12 cellular contexts compared by ENCODE assay signal in the genomic region with DNA sequence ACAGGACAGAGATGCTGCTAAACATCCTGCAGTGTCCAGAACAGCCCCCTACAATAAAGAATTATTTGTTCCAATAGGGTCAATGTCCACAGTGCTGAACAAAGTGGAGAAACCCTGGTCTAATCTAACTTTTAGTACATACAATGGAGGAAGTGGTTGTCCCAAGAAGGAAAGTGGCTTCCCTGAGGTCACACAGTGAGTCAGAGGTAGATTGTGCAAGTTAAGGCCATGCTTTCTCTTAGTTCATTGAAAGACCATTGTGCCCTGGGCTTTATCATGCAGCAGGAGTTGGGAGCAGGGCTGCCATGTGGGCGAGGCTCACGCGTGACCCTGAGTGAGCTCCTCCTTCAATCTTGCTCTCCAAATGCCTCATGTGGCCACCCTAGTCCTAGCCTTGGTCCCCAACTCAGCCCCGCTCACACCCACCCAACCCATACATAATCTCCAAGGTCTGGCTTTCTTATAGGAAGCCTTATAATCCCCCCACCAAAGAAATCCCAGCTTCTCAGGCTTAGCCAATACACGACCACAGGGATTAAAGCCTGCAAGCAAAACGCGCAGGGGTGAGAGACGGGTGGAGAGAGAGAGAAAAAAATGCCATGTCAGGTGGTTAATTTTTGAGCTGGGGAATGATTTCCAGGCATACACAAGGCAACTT. TPM values are rescaled to one million over a fixed set of nuclear protein-coding genes. Genes with fewer than 3 reads are reported as not detected.
DNase-seq lines count a peak whose midpoint lies in the region; ATAC-seq, FAIRE-seq and TF ChIP-seq lines count a peak whose summit lies in the region.
"Had no signal": no experiment of that assay in that cellular context is flagged by ENCODE, and none has a peak within 500 bp of the region (broad histone marks: within the 10 kb centered on the region; RNA-seq: fewer than 3 reads in every experiment).

No MANE protein-coding gene starts in this region.

- ATAC-seq in PC-3 (no peak), HG03135 (IDR thresholded peaks at IDR 0.05; ENCODE audit: unreplicated experiment) (no peak)
- ATAC-seq in naive thymus-derived CD4-positive, alpha-beta T cell = peak; percentile 92

- H3K36me3 ChIP-seq in GM23248 (ENCODE audit: low read depth) = no peaks in the 10 kb centered on the region
- H3K36me3 ChIP-seq in PC-3 (ENCODE audit: low read depth, low read length) = no peaks in the 10 kb centered on the region
- H3K36me3 ChIP-seq in H1 (ENCODE audit: control insufficient read depth in 2 of 4, insufficient read depth in 4 of 4, low read length in 3 of 4) = no peaks in the 10 kb centered on the region
- no peaks in the 10 kb centered on the region for H3K36me3 ChIP-seq in naive thymus-derived CD4-positive, alpha-beta T cell (ENCODE audit: control insufficient read depth in 2 of 3, insufficient read depth in 3 of 3, low read length in 3 of 3)
- H3K36me3 ChIP-seq: BLaER1, left ventricle myocardium inferior had no signal

- no peak for TF ChIP-seq RAD21 in H1 (IDR thresholded peaks at IDR 0.05 in 1 of 2, conservative IDR thresholded peaks at IDR 0.05 in 1 of 2; ENCODE audit: low read depth in 2 of 2, low read length in 2 of 2)

- in situ Hi-C loops in GM23248 (cut with MboI) = no loop called here

- peaks cover 0 to 37% (median 13%) of the 10 kb centered on the region in 11 donors for H3K9me3 Mint-ChIP-seq in naive thymus-derived CD4-positive, alpha-beta T cell

- no peak overlapping the region for H4K5ac ChIP-seq in H1 (ENCODE audit: insufficient read length, low read depth, low read length)

- peaks cover 0 to 5% (median 0%) of the 10 kb centered on the region in 5 donors for H3K36me3 Mint-ChIP-seq in naive thymus-derived CD4-positive, alpha-beta T cell

- H4K91ac ChIP-seq in H1 (replicated peaks; ENCODE audit: insufficient read length, low read length) = no peak overlapping the region

- peaks cover 29 to 46% (median 42%) of the 10 kb centered on the region in 5 donors for H3K27me3 Mint-ChIP-seq in naive thymus-derived CD4-positive, alpha-beta T cell

- H3K9ac ChIP-seq in GM23248 = no peak overlapping the region
- H3K9ac ChIP-seq in PC-3 (ENCODE audit: low read length) = no peak overlapping the region
- no peak overlapping the region for H3K9ac ChIP-seq in H1 (replicated peaks in 1 of 4; ENCODE audit: extremely low read depth in 1 of 4, low read depth in 3 of 4, low read length in 3 of 4)
- H3K9ac ChIP-seq: BLaER1 had no signal

- H3K79me2 ChIP-seq in GM23248 (ENCODE audit: insufficient read depth) (no peaks in the 10 kb centered on the region), PC-3 (ENCODE audit: low read length) (no peaks in the 10 kb centered on the region), H1 (ENCODE audit: control insufficient read depth in 1 of 2, insufficient read depth in 2 of 2, low read length in 2 of 2) (no peaks in the 10 kb centered on the region)

- H3K4me1 ChIP-seq in GM23248 (ENCODE audit: insufficient read depth) (no peaks in the 10 kb centered on the region), PC-3 (ENCODE audit: insufficient read depth, low read length) (no peaks in the 10 kb centered on the region), H1 (replicated peaks in 1 of 4; ENCODE audit: control insufficient read depth in 3 of 4, insufficient read depth in 4 of 4, low read length in 3 of 4) (peaks cover 2 to 11% (median 7%) of the 10 kb centered on the region in 4 experiments; a peak in 6 of 7 replicates)
- no peaks in the 10 kb centered on the region for H3K4me1 ChIP-seq in naive thymus-derived CD4-positive, alpha-beta T cell (ENCODE audit: control insufficient read depth in 2 of 2, insufficient read depth in 2 of 2, low read length in 2 of 2)
- H3K4me1 ChIP-seq: BLaER1, left ventricle myocardium inferior had no signal

- peaks cover 0 to 6% (median 0%) of the 10 kb centered on the region in 7 donors for H3K4me1 Mint-ChIP-seq in naive thymus-derived CD4-positive, alpha-beta T cell

- CTCF ChIA-PET in PC-3 (lab: Charles Lee) (no interaction called here), H1 (lab: Charles Lee; ENCODE audit: partially characterized antibody) (interaction anchor here (0.6 to 2.4 kb wide), 10 partner anchors 9 to 287 kb away, joined by 3 to 8 read pairs (median 3); no protein-coding TSS in a partner anchor)
- CTCF ChIA-PET in naive thymus-derived CD4-positive, alpha-beta T cell (lab: Charles Lee) = no interaction called here

- TF ChIP-seq CTCF in PC-3 (conservative IDR thresholded peaks at IDR 0.05; ENCODE audit: low read depth, low read length) (no peak), H1 (IDR thresholded peaks at IDR 0.05; ENCODE audit: control extremely low read depth in 1 of 3, insufficient read depth in 1 of 3, low read depth in 1 of 3, low read length in 3 of 3) (no peak)

- H3K18ac ChIP-seq in H1 (ENCODE audit: extremely low read depth, low read length) = 0 out of 2 replicates have a peak overlapping the region, but pooled peaks have one; percentile 56

- peak; percentile 30 for DNase-seq in GM23248
- DNase-seq in PC-3 = peak; percentile 53
- no peak for DNase-seq in H1 (ENCODE audit: low read depth in 1 of 2, low spot score in 2 of 2)
- no peak for DNase-seq in naive thymus-derived CD4-positive, alpha-beta T cell
- DNase-seq in activated CD4-positive, CD25-positive, alpha-beta regulatory T cell (lab: John Stamatoyannopoulos, UW) = no peak
- no peak for DNase-seq in putamen (ENCODE audit: low spot score)
- no peak for DNase-seq in HK-2 (ENCODE audit: unreplicated experiment)
- DNase-seq: activated CD4-positive, alpha-beta T cell treated with anti-CD3 and anti-CD28 coated beads, Interleukin-2, amount 10 ng/mL, durations not matched to agents 7 days and 5 days; left ventricle myocardium inferior; right cardiac atrium had no signal

- no peak overlapping the region for H2BK5ac ChIP-seq in H1 (ENCODE audit: low read depth, low read length)

- BruUV-seq in PC-3 (replicated peaks; lab: Mats Ljungman, UMichigan) = no TSS peak

- no peak overlapping the region for H2BK15ac ChIP-seq in H1 (ENCODE audit: low read length)

- H4K20me1 ChIP-seq in GM23248 (ENCODE audit: insufficient read depth) (no peaks in the 10 kb centered on the region), PC-3 (ENCODE audit: low read length) (no peaks in the 10 kb centered on the region), H1 (replicated peaks in 1 of 2; ENCODE audit: control insufficient read depth in 1 of 2, insufficient read depth in 2 of 2, low read length in 2 of 2) (no peaks in the 10 kb centered on the region)
- H4K20me1 ChIP-seq: BLaER1 had no signal

- H3K4me2 ChIP-seq in GM23248 (ENCODE audit: unreplicated experiment) (no peak overlapping the region), PC-3 (ENCODE audit: low read length) (no peak overlapping the region), H1 (ENCODE audit: insufficient read depth in 1 of 2, low read depth in 2 of 2, low read length in 2 of 2) (no peak overlapping the region)
- H3K4me2 ChIP-seq: BLaER1 had no signal

- H3K4ac ChIP-seq in H1 (replicated peaks; ENCODE audit: insufficient read length, low read depth, low read length) = no peak overlapping the region

- no peak overlapping the region for H3K4me3 ChIP-seq in GM23248
- no peak overlapping the region for H3K4me3 ChIP-seq in PC-3 (ENCODE audit: low read length)
- no peak overlapping the region for H3K4me3 ChIP-seq in H1 (ENCODE audit: extremely low read depth in 1 of 4, insufficient read depth in 2 of 4, low read depth in 3 of 4, low read length in 4 of 4)
- no peak overlapping the region for H3K4me3 ChIP-seq in naive thymus-derived CD4-positive, alpha-beta T cell (ENCODE audit: low read length)
- H3K4me3 ChIP-seq: BLaER1, left ventricle myocardium inferior had no signal

- TF ChIP-seq EP300 in H1 (IDR thresholded peaks at IDR 0.05; ENCODE audit: borderline replicate concordance in 1 of 2, low read depth in 2 of 2, low read length in 2 of 2) = no peak

- no peak for FAIRE-seq in H1 (lab: Jason Lieb, UNC)

- POLR2A ChIA-PET in PC-3 (lab: Charles Lee; ENCODE audit: unreplicated experiment) = no interaction called here
- POLR2A ChIA-PET in H1 (lab: Charles Lee; ENCODE audit: partially characterized antibody) = interaction anchor here (1.3 to 2.5 kb wide), 3 partner anchors 9 to 52 kb away, joined by 4 to 7 read pairs (median 7); no protein-coding TSS in a partner anchor
- POLR2A ChIA-PET in naive thymus-derived CD4-positive, alpha-beta T cell (lab: Charles Lee) = no interaction called here

- H3K27ac ChIP-seq in GM23248 = no peak overlapping the region
- no peak overlapping the region for H3K27ac ChIP-seq in PC-3 (ENCODE audit: low read length)
- H3K27ac ChIP-seq in H1 (ENCODE audit: low read depth, low read length) = no peak overlapping the region
- H3K27ac ChIP-seq in naive thymus-derived CD4-positive, alpha-beta T cell (ENCODE audit: low read depth, low read length) = no peak overlapping the region
- H3K27ac ChIP-seq: BLaER1, left ventricle myocardium inferior had no signal

- H2BK20ac ChIP-seq in H1 (ENCODE audit: low read length) = no peak overlapping the region

- no peak overlapping the region for H4K8ac ChIP-seq in H1 (ENCODE audit: extremely low read depth, insufficient read depth, low read length)

- H2BK12ac ChIP-seq in H1 (ENCODE audit: low read depth, low read length) = no peak overlapping the region; the same call in 1 of the 2 replicates

- H3K23me2 ChIP-seq in H1 (ENCODE audit: low read depth, low read length) = no peaks in the 10 kb centered on the region

- no peak overlapping the region for H2AK5ac ChIP-seq in H1 (ENCODE audit: low read depth, low read length)

- H3K9me2 ChIP-seq in GM23248 (ENCODE audit: insufficient read depth) (no peaks in the 10 kb centered on the region), PC-3 (replicated peaks; ENCODE audit: low read length) (no peaks in the 10 kb centered on the region)

- no peak overlapping the region for H2BK120ac ChIP-seq in H1 (replicated peaks; ENCODE audit: low read depth, low read length)

- H3K9me3 ChIP-seq in GM23248 (ENCODE audit: low read depth) (no peaks in the 10 kb centered on the region), PC-3 (ENCODE audit: low read length) (no peaks in the 10 kb centered on the region), H1 (ENCODE audit: insufficient read depth in 2 of 2, low read depth in 1 of 2, low read length in 1 of 2) (no peaks in the 10 kb centered on the region)
- no peaks in the 10 kb centered on the region for H3K9me3 ChIP-seq in naive thymus-derived CD4-positive, alpha-beta T cell (ENCODE audit: control insufficient read depth in 2 of 3, low read length in 3 of 3)
- H3K9me3 ChIP-seq: BLaER1 had no signal

- no peaks in the 10 kb centered on the region for H3K79me1 ChIP-seq in H1 (ENCODE audit: low read depth, low read length)

- no peak overlapping the region for H3K27ac Mint-ChIP-seq in naive thymus-derived CD4-positive, alpha-beta T cell
- H3K27ac Mint-ChIP-seq: activated CD4-positive, alpha-beta T cell treated with anti-CD3 and anti-CD28 coated beads, Interleukin-2, amount 10 ng/mL, durations not matched to agents 7 days and 5 days had no signal

- H3K56ac ChIP-seq in H1 (replicated peaks; ENCODE audit: insufficient read length, low read depth, low read length) = no peak overlapping the region

- no peak overlapping the region for H3K23ac ChIP-seq in H1 (ENCODE audit: insufficient read length)

- H3K27me3 ChIP-seq in GM23248 (replicated peaks; ENCODE audit: insufficient read depth) (no peaks in the 10 kb centered on the region), PC-3 (ENCODE audit: low read length) (peaks cover 3% of the 10 kb centered on the region; the same call in 1 of the 2 replicates), H1 (replicated peaks in 1 of 4; ENCODE audit: control insufficient read depth in 3 of 4, extremely low read depth in 1 of 4, insufficient read depth in 3 of 4, low read length in 3 of 4) (no peaks in the 10 kb centered on the region)
- H3K27me3 ChIP-seq in naive thymus-derived CD4-positive, alpha-beta T cell (ENCODE audit: control insufficient read depth in 2 of 2, insufficient read depth in 2 of 2, low read length in 2 of 2) = no peaks in the 10 kb centered on the region
- H3K27me3 ChIP-seq: BLaER1 had no signal

- 79 to 83% methylated on average over 8 of the region's 8 CpGs for WGBS in GM23248 (ENCODE audit: low coverage in 1 of 2, low lambda C conversion rate in 2 of 2, missing lambda C conversion rate in 2 of 2), 2 experiments
- WGBS in H1 (ENCODE audit: extremely low coverage in 1 of 2, insufficient coverage in 1 of 2, insufficient read length in 1 of 2, insufficient replicate concordance in 2 of 2, low coverage in 1 of 2, low lambda C conversion rate in 2 of 2, missing lambda C conversion rate in 1 of 2), 2 experiments = 79% methylated on average over 8 of the region's 8 CpGs; no CpG with 5 or more reads in 1 of the 2 experiments

- H3K4me3 Mint-ChIP-seq in naive thymus-derived CD4-positive, alpha-beta T cell = no peak overlapping the region
- H3K4me3 Mint-ChIP-seq: activated CD4-positive, alpha-beta T cell treated with anti-CD3 and anti-CD28 coated beads, Interleukin-2, amount 10 ng/mL, durations not matched to agents 7 days and 5 days had no signal

- no peak overlapping the region for H3K14ac ChIP-seq in H1 (ENCODE audit: insufficient read length)

- TF ChIP-seq POLR2A in H1 (IDR thresholded peaks at IDR 0.05; ENCODE audit: control extremely low read depth in 1 of 2, low read depth in 2 of 2, low read length in 2 of 2) = no peak

- intact Hi-C loops in PC-3 (cut with micrococcal nuclease) = no loop called here
- intact Hi-C loops in naive thymus-derived CD4-positive, alpha-beta T cell (cut with micrococcal nuclease) = no loop called here

- H2AFZ ChIP-seq in GM23248 = no peak overlapping the region
- no peak overlapping the region for H2AFZ ChIP-seq in PC-3 (ENCODE audit: low read length)
- H2AFZ ChIP-seq in H1 (ENCODE audit: low read length) = no peak overlapping the region

- no peaks in the 10 kb centered on the region for H3F3A ChIP-seq in GM23248 (ENCODE audit: insufficient read depth)
- H3F3A ChIP-seq in PC-3 (ENCODE audit: low read length, unreplicated experiment) = no peaks in the 10 kb centered on the region

RNA-seq across cellular contexts. Expression of a gene that starts 19.9 kb away (rescaled TPM):
- total RNA-seq in GM23248 (2014; rRNA removed; shearing (Covaris generic)) = 0.89 and 2.4 TPM in 2 replicates
- 2.3 and 4.6 TPM in 2 replicates for polyA plus RNA-seq in GM23248 (2016; fragmentation: Nextera tagmentation; extraction: Ambion mirVana)
- not detected in 2 replicates for total RNA-seq in PC-3 (2014; rRNA removed)
- total RNA-seq in H1 (2021; fragmentation: NEBNext Ultra II Directional; extraction: Animal tissue kit (Norgen Biotek cat#: 25700)) = 9.4 and 9.8 TPM in 2 replicates
- 12.6 and 15.4 TPM in 2 replicates for polyA plus RNA-seq in H1 (2011; rRNA removed)
- polyA plus RNA-seq in H1 (2011; cell fraction: cytosol; rRNA removed) = 11.3 TPM
- polyA plus RNA-seq in H1 (2011; cell fraction: nucleus; rRNA removed) = 21.6 TPM
- polyA plus RNA-seq in H1 (2012, experiment 1 of 2) = 9.8 to 12.4 TPM (median 11.1 TPM) in 4 replicates
- 10.3 TPM for polyA plus RNA-seq in H1 (2012, experiment 2 of 2)
- polyA plus RNA-seq in H1 (2013, experiment 1 of 2) = 11.2 TPM
- polyA plus RNA-seq in H1 (2013, experiment 2 of 2) = 11.1 TPM
- 19.3 and 23.0 TPM in 2 replicates for polyA minus RNA-seq in H1 (2011; rRNA and poly(A)+ RNA removed)
- polyA minus RNA-seq in H1 (2011; cell fraction: cytosol; rRNA and poly(A)+ RNA removed) = 8.4 TPM
- polyA minus RNA-seq in H1 (2011; cell fraction: nucleus; rRNA and poly(A)+ RNA removed) = 19.6 TPM
- total RNA-seq in naive thymus-derived CD4-positive, alpha-beta T cell = under 1 TPM in 4 of 5 experiments, not detected in 1; 0.16 to 0.41 (median 0.30) TPM
- not detected for polyA plus RNA-seq in naive thymus-derived CD4-positive, alpha-beta T cell

RNA-seq across cellular contexts. Expression of a gene that starts 57.9 kb away (rescaled TPM):
- total RNA-seq in GM23248 (2014; rRNA removed; shearing (Covaris generic)) = 20.1 and 24.1 TPM in 2 replicates
- 23.6 and 24.0 TPM in 2 replicates for polyA plus RNA-seq in GM23248 (2016; fragmentation: Nextera tagmentation; extraction: Ambion mirVana)
- 41.4 and 48.1 TPM in 2 replicates for total RNA-seq in PC-3 (2014; rRNA removed)
- total RNA-seq in H1 (2021; fragmentation: NEBNext Ultra II Directional; extraction: Animal tissue kit (Norgen Biotek cat#: 25700)) = 16.3 TPM in 2 replicates
- 8.5 and 8.7 TPM in 2 replicates for polyA plus RNA-seq in H1 (2011; rRNA removed)
- 8.8 TPM for polyA plus RNA-seq in H1 (2011; cell fraction: cytosol; rRNA removed)
- polyA plus RNA-seq in H1 (2011; cell fraction: nucleus; rRNA removed) = 6.9 TPM
- 9.7 to 12.2 TPM (median 10.6 TPM) in 4 replicates for polyA plus RNA-seq in H1 (2012, experiment 1 of 2)
- polyA plus RNA-seq in H1 (2012, experiment 2 of 2) = 11.4 TPM
- 12.9 TPM for polyA plus RNA-seq in H1 (2013, experiment 1 of 2)
- 12.9 TPM for polyA plus RNA-seq in H1 (2013, experiment 2 of 2)
- 8.1 and 9.2 TPM in 2 replicates for polyA minus RNA-seq in H1 (2011; rRNA and poly(A)+ RNA removed)
- polyA minus RNA-seq in H1 (2011; cell fraction: cytosol; rRNA and poly(A)+ RNA removed) = 8.0 TPM
- polyA minus RNA-seq in H1 (2011; cell fraction: nucleus; rRNA and poly(A)+ RNA removed) = 10.1 TPM
- total RNA-seq in naive thymus-derived CD4-positive, alpha-beta T cell = 10 to 100 TPM in 3 of 5 experiments, 1 to 10 TPM in 2; 4.4 to 27.7 (median 17.7) TPM
- 10 to 100 TPM; 11.2 to 16.2 TPM for polyA plus RNA-seq in naive thymus-derived CD4-positive, alpha-beta T cell

Comparison
In these comparisons a context has a peak if more than half of its experiments do, and no peak if none do; other contexts are left out.
1. DNase-seq: peak in GM23248 (single experiment) and PC-3 (single experiment); none in H1 (0 of 2), naive thymus-derived CD4-positive, alpha-beta T cell (0 of 9), activated CD4-positive, CD25-positive, alpha-beta regulatory T cell (0 of 4), putamen (single experiment) and HK-2 (single experiment).